In the genomic region with DNA sequence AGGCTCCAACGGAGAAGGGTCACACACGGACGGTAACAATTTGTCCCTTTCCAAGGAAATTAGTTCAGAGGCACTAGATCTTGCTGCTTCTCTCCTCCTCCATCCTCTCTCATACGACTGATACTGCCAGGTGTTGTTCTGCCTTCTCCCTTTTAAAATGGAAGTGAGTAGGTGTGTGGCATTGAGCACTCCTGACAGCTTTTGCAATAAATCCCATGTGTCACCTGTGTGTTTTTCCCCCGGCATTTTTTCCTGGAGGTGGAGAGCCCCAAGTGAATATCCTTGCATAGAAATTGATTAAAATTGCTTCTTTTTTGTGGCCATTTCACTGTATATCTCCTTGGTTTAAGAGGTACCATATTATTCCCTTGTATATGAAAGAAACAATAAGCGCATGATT, we compare ENCODE assay signal across 1 cellular context.
TF ChIP-seq lines count a peak whose summit lies in the region.

No MANE protein-coding gene starts in this region.

TF ChIP-seq in WTC11, 78 proteins besides CTCF, POLR2A, EP300 and RAD21 (continued from another document):
- TF ChIP-seq, protein P1, sequence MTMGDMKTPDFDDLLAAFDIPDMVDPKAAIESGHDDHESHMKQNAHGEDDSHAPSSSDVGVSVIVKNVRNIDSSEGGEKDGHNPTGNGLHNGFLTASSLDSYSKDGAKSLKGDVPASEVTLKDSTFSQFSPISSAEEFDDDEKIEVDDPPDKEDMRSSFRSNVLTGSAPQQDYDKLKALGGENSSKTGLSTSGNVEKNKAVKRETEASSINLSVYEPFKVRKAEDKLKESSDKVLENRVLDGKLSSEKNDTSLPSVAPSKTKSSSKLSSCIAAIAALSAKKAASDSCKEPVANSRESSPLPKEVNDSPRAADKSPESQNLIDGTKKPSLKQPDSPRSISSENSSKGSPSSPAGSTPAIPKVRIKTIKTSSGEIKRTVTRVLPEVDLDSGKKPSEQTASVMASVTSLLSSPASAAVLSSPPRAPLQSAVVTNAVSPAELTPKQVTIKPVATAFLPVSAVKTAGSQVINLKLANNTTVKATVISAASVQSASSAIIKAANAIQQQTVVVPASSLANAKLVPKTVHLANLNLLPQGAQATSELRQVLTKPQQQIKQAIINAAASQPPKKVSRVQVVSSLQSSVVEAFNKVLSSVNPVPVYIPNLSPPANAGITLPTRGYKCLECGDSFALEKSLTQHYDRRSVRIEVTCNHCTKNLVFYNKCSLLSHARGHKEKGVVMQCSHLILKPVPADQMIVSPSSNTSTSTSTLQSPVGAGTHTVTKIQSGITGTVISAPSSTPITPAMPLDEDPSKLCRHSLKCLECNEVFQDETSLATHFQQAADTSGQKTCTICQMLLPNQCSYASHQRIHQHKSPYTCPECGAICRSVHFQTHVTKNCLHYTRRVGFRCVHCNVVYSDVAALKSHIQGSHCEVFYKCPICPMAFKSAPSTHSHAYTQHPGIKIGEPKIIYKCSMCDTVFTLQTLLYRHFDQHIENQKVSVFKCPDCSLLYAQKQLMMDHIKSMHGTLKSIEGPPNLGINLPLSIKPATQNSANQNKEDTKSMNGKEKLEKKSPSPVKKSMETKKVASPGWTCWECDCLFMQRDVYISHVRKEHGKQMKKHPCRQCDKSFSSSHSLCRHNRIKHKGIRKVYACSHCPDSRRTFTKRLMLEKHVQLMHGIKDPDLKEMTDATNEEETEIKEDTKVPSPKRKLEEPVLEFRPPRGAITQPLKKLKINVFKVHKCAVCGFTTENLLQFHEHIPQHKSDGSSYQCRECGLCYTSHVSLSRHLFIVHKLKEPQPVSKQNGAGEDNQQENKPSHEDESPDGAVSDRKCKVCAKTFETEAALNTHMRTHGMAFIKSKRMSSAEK (CRISPR knock-in tag; IDR thresholded peaks at IDR 0.05; ENCODE audit: borderline replicate concordance), result no peak
- TF ChIP-seq, protein P2, sequence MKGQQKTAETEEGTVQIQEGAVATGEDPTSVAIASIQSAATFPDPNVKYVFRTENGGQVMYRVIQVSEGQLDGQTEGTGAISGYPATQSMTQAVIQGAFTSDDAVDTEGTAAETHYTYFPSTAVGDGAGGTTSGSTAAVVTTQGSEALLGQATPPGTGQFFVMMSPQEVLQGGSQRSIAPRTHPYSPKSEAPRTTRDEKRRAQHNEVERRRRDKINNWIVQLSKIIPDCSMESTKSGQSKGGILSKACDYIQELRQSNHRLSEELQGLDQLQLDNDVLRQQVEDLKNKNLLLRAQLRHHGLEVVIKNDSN (CRISPR knock-in tag; IDR thresholded peaks at IDR 0.05), result no peak
- TF ChIP-seq, protein P3, sequence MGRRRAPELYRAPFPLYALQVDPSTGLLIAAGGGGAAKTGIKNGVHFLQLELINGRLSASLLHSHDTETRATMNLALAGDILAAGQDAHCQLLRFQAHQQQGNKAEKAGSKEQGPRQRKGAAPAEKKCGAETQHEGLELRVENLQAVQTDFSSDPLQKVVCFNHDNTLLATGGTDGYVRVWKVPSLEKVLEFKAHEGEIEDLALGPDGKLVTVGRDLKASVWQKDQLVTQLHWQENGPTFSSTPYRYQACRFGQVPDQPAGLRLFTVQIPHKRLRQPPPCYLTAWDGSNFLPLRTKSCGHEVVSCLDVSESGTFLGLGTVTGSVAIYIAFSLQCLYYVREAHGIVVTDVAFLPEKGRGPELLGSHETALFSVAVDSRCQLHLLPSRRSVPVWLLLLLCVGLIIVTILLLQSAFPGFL (CRISPR knock-in tag; IDR thresholded peaks at IDR 0.05; ENCODE audit: borderline replicate concordance), result no peak
- no peak for TF ChIP-seq JAZF1 (CRISPR knock-in tag; IDR thresholded peaks at IDR 0.05)
